Comparison of ENCODE assay signal across 10 cellular contexts in the genomic region with DNA sequence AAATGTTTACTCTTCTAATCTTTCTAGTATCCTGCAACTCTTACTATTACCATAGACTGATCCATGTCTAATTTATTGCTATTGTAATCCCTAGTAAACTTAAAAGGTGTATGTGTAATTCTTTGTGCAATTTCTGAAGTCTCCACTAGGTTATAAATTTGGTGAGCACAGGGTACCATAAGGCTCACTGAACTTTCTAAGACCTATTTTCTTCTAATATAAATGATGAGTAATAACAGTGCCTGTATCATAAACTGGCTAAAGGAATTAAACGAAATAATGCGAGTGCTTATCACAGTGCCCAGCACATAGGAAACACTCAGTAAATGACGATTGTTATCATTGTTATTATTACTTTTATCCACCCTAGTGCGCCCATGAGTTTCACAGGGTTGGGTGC.
DNase-seq lines count a peak whose midpoint lies in the region; ATAC-seq, FAIRE-seq and TF ChIP-seq lines count a peak whose summit lies in the region.
"Had no signal": no experiment of that assay in that cellular context is flagged by ENCODE, and none has a peak within 500 bp of the region (broad histone marks: within the 10 kb centered on the region; RNA-seq: fewer than 3 reads in every experiment).

No MANE protein-coding gene starts in this region.

- H3K36me3 ChIP-seq in breast epithelium (no peaks in the 10 kb centered on the region), mesenchymal stem cell (ENCODE audit: control insufficient read depth in 1 of 2, insufficient read depth in 2 of 2, low read depth in 1 of 2, low read length in 2 of 2) (no peaks in the 10 kb centered on the region)

- CTCF ChIA-PET in MCF 10A (lab: Yijun Ruan, JAX) = interaction anchor here (0.7 kb wide), 1 partner anchor 272 kb away, joined by 3 read pairs; no protein-coding TSS in a partner anchor

- POLR2A ChIA-PET in MCF 10A (lab: Yijun Ruan, JAX) = no interaction called here

- H3K27ac ChIP-seq in breast epithelium (no peak overlapping the region), mesenchymal stem cell (ENCODE audit: low read length, poor library complexity, severe bottlenecking) (no peak overlapping the region)

- no peak overlapping the region for H3K14ac ChIP-seq in mesenchymal stem cell (ENCODE audit: low read length in 2 of 2)

- H3K23ac ChIP-seq in mesenchymal stem cell (ENCODE audit: low read length in 2 of 2) = no peak overlapping the region

- H3K4me1 Mint-ChIP-seq in MCF 10A (ENCODE audit: insufficient read depth, unreplicated experiment) = no peaks in the 10 kb centered on the region
- H3K4me1 Mint-ChIP-seq in chondrocyte (ENCODE audit: low read depth) = peaks cover 9% of the 10 kb centered on the region

- BruUV-seq in MCF 10A (replicated peaks; lab: Mats Ljungman, UMichigan) = no TSS peak

- H2BK12ac ChIP-seq in mesenchymal stem cell (ENCODE audit: low read length in 2 of 2) = no peak overlapping the region

- no peaks in the 10 kb centered on the region for H3K9me3 ChIP-seq in breast epithelium
- H3K9me3 ChIP-seq in mesenchymal stem cell (ENCODE audit: control insufficient read depth, low read length) = no peaks in the 10 kb centered on the region

- H2AK5ac ChIP-seq in mesenchymal stem cell (ENCODE audit: low read length, severe bottlenecking) = no peak overlapping the region

- TF ChIP-seq CTCF in MCF 10A (IDR thresholded peaks at IDR 0.05; ENCODE audit: unreplicated experiment) (peak; percentile 19), breast epithelium (IDR thresholded peaks at IDR 0.05) (no peak), chondrocyte (IDR thresholded peaks at IDR 0.05) (peak; percentile 63)

- intact Hi-C loops in MCF 10A (cut with micrococcal nuclease) = no loop called here
- intact Hi-C loops in breast epithelium (cut with DNase I; ENCODE audit: low total_unique reads) = no loop called here

- H2BK15ac ChIP-seq in mesenchymal stem cell (ENCODE audit: low read depth, poor library complexity, severe bottlenecking) = no peak overlapping the region

- H3K18ac ChIP-seq in mesenchymal stem cell (ENCODE audit: low read depth in 1 of 2, low read length in 2 of 2) = no peak overlapping the region

- H3K27ac Mint-ChIP-seq in MCF 10A (ENCODE audit: low read depth, unreplicated experiment) (no peak overlapping the region), chondrocyte (ENCODE audit: unreplicated experiment) (no peak overlapping the region)

- H2AFZ ChIP-seq in mesenchymal stem cell (ENCODE audit: low read depth, low read length) = no peak overlapping the region

- no peak for FAIRE-seq in GM12892 (lab: Jason Lieb, UNC)

- H3K9me3 Mint-ChIP-seq in MCF 10A (ENCODE audit: unreplicated experiment) (no peaks in the 10 kb centered on the region), chondrocyte (ENCODE audit: low read depth) (no peaks in the 10 kb centered on the region)

- peak; percentile 61 for ATAC-seq in HG03565 (IDR thresholded peaks at IDR 0.05; ENCODE audit: unreplicated experiment)
- peak; percentile 49 for ATAC-seq in stimulated activated naive CD8-positive, alpha-beta T cell treated with anti-CD3 and anti-CD28 coated beads, Interleukin-15, Interleukin-2, amounts not matched to agents 100 U/mL and 50 U/mL, for 24 hours

- no peak overlapping the region for H2BK5ac ChIP-seq in mesenchymal stem cell (ENCODE audit: low read depth, low read length, poor library complexity, severe bottlenecking)

- no peak overlapping the region for H3K4ac ChIP-seq in mesenchymal stem cell (ENCODE audit: low read depth in 1 of 2, low read length in 2 of 2)

- no peak overlapping the region for H3K4me2 ChIP-seq in mesenchymal stem cell (ENCODE audit: low read length, poor library complexity, severe bottlenecking)

- H4K8ac ChIP-seq in mesenchymal stem cell (ENCODE audit: low read length) = no peak overlapping the region

- H3K79me1 ChIP-seq in mesenchymal stem cell (replicated peaks; ENCODE audit: low read length, poor library complexity, severe bottlenecking) = peaks cover 21% of the 10 kb centered on the region

- no peak overlapping the region for H2BK120ac ChIP-seq in mesenchymal stem cell (ENCODE audit: low read depth, low read length)

- DNase-seq in MCF 10A (ENCODE audit: unreplicated experiment) (peak; percentile 3), breast epithelium (ENCODE audit: low spot score in 2 of 2) (no peak), chondrocyte (ENCODE audit: low spot score) (no peak), mesenchymal stem cell (no peak), GM12892 (ENCODE audit: insufficient read length) (no peak), OCI-M2 (lab: John Stamatoyannopoulos, UW; ENCODE audit: unreplicated experiment) (no peak)
- no peak for DNase-seq in stimulated activated naive CD8-positive, alpha-beta T cell treated with anti-CD3 and anti-CD28 coated beads, Interleukin-15, Interleukin-2, amounts not matched to agents 100 U/mL and 50 U/mL, for 24 hours
- DNase-seq: activated CD8-positive, alpha-beta memory T cell treated with anti-CD3 and anti-CD28 coated beads for 24 hours; hippocampal formation had no signal

- H4K91ac ChIP-seq in mesenchymal stem cell (ENCODE audit: low read length) = no peak overlapping the region

- H3K4me3 Mint-ChIP-seq in MCF 10A (ENCODE audit: unreplicated experiment) = no peak overlapping the region
- no peak overlapping the region for H3K4me3 Mint-ChIP-seq in chondrocyte (ENCODE audit: unreplicated experiment)

- H3K4me1 ChIP-seq in breast epithelium = no peaks in the 10 kb centered on the region
- H3K4me1 ChIP-seq in mesenchymal stem cell (ENCODE audit: control insufficient read depth, insufficient read depth, low read depth, low read length) = no peaks in the 10 kb centered on the region

- H3K4me3 ChIP-seq in breast epithelium = no peak overlapping the region
- no peak overlapping the region for H3K4me3 ChIP-seq in mesenchymal stem cell (ENCODE audit: insufficient read depth in 1 of 2, low read depth in 1 of 2, low read length in 2 of 2)

- H3K36me3 Mint-ChIP-seq in MCF 10A (ENCODE audit: insufficient read depth, unreplicated experiment) (no peaks in the 10 kb centered on the region), chondrocyte (ENCODE audit: low read depth) (no peaks in the 10 kb centered on the region)

- H3K27me3 Mint-ChIP-seq in MCF 10A (ENCODE audit: insufficient read depth, unreplicated experiment) (no peaks in the 10 kb centered on the region), chondrocyte (ENCODE audit: low read depth) (no peaks in the 10 kb centered on the region)

- TF ChIP-seq POLR2A in breast epithelium (IDR thresholded peaks at IDR 0.05) (no peak), GM12892 (IDR thresholded peaks at IDR 0.05; ENCODE audit: low read depth, low read length) (no peak)

- H3K27me3 ChIP-seq in breast epithelium (no peaks in the 10 kb centered on the region), mesenchymal stem cell (ENCODE audit: control insufficient read depth in 1 of 2, insufficient read depth in 1 of 2, low read length in 2 of 2) (no peaks in the 10 kb centered on the region)

- WGBS in mesenchymal stem cell = 100% methylated on average over 3 of the region's 4 CpGs

- H3K9ac ChIP-seq in mesenchymal stem cell (ENCODE audit: low read length) = no peak overlapping the region

Comparison
In these comparisons a context has a peak if more than half of its experiments do, and no peak if none do; other contexts are left out.
1. CTCF ChIP-seq: peak in MCF 10A (single experiment) and chondrocyte (single experiment); none in breast epithelium (0 of 3).